In the genomic region with DNA sequence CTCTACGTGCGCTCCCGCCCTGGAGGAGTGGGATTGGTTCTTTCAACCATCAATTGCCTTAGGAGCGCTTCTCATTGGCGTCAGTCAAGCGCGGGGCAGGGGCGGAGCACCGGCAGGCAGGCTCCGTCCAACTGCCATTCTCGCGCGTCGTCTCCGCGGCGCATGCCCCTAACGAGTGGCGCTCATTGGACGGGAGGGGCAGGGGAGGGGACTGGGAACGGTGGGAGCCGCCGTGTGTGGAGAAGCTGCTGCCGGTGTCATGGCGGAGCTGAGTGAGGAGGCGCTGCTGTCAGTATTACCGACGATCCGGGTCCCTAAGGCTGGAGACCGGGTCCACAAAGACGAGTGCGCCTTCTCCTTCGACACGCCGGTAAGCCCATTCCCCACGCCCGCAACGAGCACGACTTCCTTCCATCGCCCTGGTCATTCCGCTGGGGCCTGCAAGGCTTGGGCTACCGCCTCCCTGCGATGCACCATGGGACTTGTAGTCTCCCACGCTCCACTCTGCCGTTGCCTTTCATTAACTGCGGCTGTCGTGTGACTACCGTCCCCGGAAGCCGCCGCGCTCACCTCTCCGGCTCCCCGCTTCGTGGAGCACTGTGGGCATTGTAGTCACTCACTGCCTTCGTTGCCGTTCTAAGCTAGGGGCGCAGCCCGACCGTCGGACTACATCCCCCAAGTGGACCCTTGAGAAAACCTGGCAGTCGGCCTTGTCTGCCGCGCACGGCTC, we compare ENCODE assay signal across 8 cellular contexts.
A peak's percentile ranks its signal among the peaks of the same experiment; 100 is the strongest.
DNase-seq lines count a peak whose midpoint lies in the region; ATAC-seq lines count a peak whose summit lies in the region.

A gene with protein sequence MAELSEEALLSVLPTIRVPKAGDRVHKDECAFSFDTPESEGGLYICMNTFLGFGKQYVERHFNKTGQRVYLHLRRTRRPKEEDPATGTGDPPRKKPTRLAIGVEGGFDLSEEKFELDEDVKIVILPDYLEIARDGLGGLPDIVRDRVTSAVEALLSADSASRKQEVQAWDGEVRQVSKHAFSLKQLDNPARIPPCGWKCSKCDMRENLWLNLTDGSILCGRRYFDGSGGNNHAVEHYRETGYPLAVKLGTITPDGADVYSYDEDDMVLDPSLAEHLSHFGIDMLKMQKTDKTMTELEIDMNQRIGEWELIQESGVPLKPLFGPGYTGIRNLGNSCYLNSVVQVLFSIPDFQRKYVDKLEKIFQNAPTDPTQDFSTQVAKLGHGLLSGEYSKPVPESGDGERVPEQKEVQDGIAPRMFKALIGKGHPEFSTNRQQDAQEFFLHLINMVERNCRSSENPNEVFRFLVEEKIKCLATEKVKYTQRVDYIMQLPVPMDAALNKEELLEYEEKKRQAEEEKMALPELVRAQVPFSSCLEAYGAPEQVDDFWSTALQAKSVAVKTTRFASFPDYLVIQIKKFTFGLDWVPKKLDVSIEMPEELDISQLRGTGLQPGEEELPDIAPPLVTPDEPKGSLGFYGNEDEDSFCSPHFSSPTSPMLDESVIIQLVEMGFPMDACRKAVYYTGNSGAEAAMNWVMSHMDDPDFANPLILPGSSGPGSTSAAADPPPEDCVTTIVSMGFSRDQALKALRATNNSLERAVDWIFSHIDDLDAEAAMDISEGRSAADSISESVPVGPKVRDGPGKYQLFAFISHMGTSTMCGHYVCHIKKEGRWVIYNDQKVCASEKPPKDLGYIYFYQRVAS (plus strand): TSS at position 230 of the 730 bp plus-strand sequence. CDS start 30 bp downstream, at position 260.

- H3K9ac ChIP-seq in BLaER1 treated with 17β-estradiol and CSF1 and Interleukin-3, amounts not matched to agents 10 nM and 100 nM, result peak within 1 kb of the TSS; percentile 76 to 92 (median 85)

- H3K36me3 ChIP-seq in BLaER1 treated with 17β-estradiol and CSF1 and Interleukin-3, amounts not matched to agents 10 nM and 100 nM, result peaks cover 21 to 68% (median 57%) of the 10 kb centered on the region in 11 experiments

- H3K27ac ChIP-seq in BLaER1 treated with 17β-estradiol and CSF1 and Interleukin-3, amounts not matched to agents 10 nM and 100 nM, result peak within 1 kb of the TSS; percentile 57 to 91 (median 85); a peak in 21 of 22 replicates

- H3K4me1 ChIP-seq in BLaER1 treated with 17β-estradiol and CSF1 and Interleukin-3, amounts not matched to agents 10 nM and 100 nM, result peaks cover 34 to 45% (median 39%) of the 10 kb centered on the region in 10 experiments

- peak within 1 kb of the TSS; percentile 94 to 100 (median 99) for H3K4me2 ChIP-seq in BLaER1 treated with 17β-estradiol and CSF1 and Interleukin-3, amounts not matched to agents 10 nM and 100 nM

- peak within 1 kb of the TSS; percentile 65 to 80 (median 70) for H3K4me3 ChIP-seq in BLaER1 treated with 17β-estradiol and CSF1 and Interleukin-3, amounts not matched to agents 10 nM and 100 nM

- no peaks in the 10 kb centered on the region for H3K27me3 ChIP-seq in BLaER1 treated with 17β-estradiol and CSF1 and Interleukin-3, amounts not matched to agents 10 nM and 100 nM

- peaks cover 0 to 39% (median 19%) of the 10 kb centered on the region in 11 experiments; a peak in 14 of 22 replicates for H4K20me1 ChIP-seq in BLaER1 treated with 17β-estradiol and CSF1 and Interleukin-3, amounts not matched to agents 10 nM and 100 nM

- ATAC-seq in GM19351 (IDR thresholded peaks at IDR 0.05; ENCODE audit: unreplicated experiment) (peak; percentile 70), HG03521 (IDR thresholded peaks at IDR 0.05; ENCODE audit: unreplicated experiment) (peak; percentile 69)

- peak; percentile 99 for DNase-seq in NCI-H748 (lab: John Stamatoyannopoulos, UW; ENCODE audit: unreplicated experiment)
- DNase-seq in activated CD4-positive, alpha-beta T cell treated with anti-CD3 and anti-CD28 coated beads, Interleukin-2, amount 50 U/mL, for 1 hour, result peak; percentile 97
- peak; percentile 86 for DNase-seq in cortex of kidney (lab: John Stamatoyannopoulos, UW)
- peak; percentile 100 for DNase-seq in left kidney (ENCODE audit: low read depth, low spot score)
- DNase-seq in stimulated activated CD4-positive, alpha-beta T cell treated with anti-CD3 and anti-CD28 coated beads, Interleukin-2, amount 100 ng/mL, for 24 hours, result peak; percentile 97

- H3K9me3 ChIP-seq in BLaER1 treated with 17β-estradiol and CSF1 and Interleukin-3, amounts not matched to agents 10 nM and 100 nM (replicated peaks in 1 of 11), result no peaks in the 10 kb centered on the region

Comparison
In these comparisons a context has a peak if more than half of its experiments do, and no peak if none do; other contexts are left out.
1. Peak in every context shown above with its lines: DNase-seq, ATAC-seq, H3K4me3 ChIP-seq and H3K27ac ChIP-seq.